ENCODE assay signal across 1 cellular context in genomic region chr2:65032016-65032975, GRCh38.
TF ChIP-seq lines count a peak whose summit lies in the region.

No MANE protein-coding gene starts in this region.

TF ChIP-seq in HEK293, 187 proteins besides CTCF, POLR2A, EP300 and RAD21 (continued from another document):
- TF ChIP-seq, protein P1, sequence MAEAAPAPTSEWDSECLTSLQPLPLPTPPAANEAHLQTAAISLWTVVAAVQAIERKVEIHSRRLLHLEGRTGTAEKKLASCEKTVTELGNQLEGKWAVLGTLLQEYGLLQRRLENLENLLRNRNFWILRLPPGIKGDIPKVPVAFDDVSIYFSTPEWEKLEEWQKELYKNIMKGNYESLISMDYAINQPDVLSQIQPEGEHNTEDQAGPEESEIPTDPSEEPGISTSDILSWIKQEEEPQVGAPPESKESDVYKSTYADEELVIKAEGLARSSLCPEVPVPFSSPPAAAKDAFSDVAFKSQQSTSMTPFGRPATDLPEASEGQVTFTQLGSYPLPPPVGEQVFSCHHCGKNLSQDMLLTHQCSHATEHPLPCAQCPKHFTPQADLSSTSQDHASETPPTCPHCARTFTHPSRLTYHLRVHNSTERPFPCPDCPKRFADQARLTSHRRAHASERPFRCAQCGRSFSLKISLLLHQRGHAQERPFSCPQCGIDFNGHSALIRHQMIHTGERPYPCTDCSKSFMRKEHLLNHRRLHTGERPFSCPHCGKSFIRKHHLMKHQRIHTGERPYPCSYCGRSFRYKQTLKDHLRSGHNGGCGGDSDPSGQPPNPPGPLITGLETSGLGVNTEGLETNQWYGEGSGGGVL (tag by site-specific recombination; IDR thresholded peaks at IDR 0.05): 0 out of 2 replicates have a peak, but pooled peaks have one; percentile 0
